ENCODE assay signal across 1 cellular context in the genomic region with DNA sequence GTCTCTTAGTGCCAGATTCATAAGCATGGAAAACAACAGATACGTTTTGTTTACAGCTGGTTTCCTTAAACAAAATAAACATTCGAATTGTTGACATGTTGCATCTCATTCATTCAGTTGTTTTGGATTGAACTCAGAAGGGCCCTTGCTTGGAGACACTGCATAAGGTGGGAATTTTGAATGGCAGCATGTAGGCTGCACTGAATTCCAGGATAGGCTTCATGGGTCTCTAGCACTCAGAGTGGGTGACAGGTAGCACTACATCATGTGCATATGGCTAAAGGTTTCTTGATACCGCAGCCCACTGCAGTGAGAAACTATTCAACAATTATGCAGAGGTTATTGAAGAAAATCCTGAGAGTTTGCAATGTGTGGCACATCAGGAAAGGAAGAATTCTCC.
TF ChIP-seq lines count a peak whose summit lies in the region.

No MANE protein-coding gene starts in this region.

TF ChIP-seq in HepG2, 621 proteins besides CTCF, POLR2A, EP300 and RAD21:
- TF ChIP-seq SRSF9 (IDR thresholded peaks at IDR 0.05; ENCODE audit: borderline replicate concordance, insufficient read depth, low read depth, low read length, poor library complexity, severe bottlenecking) (no peak), CEBPB (IDR thresholded peaks at IDR 0.05; ENCODE audit: borderline replicate concordance, low read depth, low read length) (no peak), ZNF282 (IDR thresholded peaks at IDR 0.05; ENCODE audit: partially characterized antibody) (no peak), SNAI1 (CRISPR knock-in tag; IDR thresholded peaks at IDR 0.05; ENCODE audit: borderline replicate concordance) (no peak), ZZZ3 (CRISPR knock-in tag; IDR thresholded peaks at IDR 0.05; ENCODE audit: borderline replicate concordance) (no peak), KLF9 (CRISPR knock-in tag; IDR thresholded peaks at IDR 0.05; ENCODE audit: low read depth) (no peak)
- TF ChIP-seq, protein P1, sequence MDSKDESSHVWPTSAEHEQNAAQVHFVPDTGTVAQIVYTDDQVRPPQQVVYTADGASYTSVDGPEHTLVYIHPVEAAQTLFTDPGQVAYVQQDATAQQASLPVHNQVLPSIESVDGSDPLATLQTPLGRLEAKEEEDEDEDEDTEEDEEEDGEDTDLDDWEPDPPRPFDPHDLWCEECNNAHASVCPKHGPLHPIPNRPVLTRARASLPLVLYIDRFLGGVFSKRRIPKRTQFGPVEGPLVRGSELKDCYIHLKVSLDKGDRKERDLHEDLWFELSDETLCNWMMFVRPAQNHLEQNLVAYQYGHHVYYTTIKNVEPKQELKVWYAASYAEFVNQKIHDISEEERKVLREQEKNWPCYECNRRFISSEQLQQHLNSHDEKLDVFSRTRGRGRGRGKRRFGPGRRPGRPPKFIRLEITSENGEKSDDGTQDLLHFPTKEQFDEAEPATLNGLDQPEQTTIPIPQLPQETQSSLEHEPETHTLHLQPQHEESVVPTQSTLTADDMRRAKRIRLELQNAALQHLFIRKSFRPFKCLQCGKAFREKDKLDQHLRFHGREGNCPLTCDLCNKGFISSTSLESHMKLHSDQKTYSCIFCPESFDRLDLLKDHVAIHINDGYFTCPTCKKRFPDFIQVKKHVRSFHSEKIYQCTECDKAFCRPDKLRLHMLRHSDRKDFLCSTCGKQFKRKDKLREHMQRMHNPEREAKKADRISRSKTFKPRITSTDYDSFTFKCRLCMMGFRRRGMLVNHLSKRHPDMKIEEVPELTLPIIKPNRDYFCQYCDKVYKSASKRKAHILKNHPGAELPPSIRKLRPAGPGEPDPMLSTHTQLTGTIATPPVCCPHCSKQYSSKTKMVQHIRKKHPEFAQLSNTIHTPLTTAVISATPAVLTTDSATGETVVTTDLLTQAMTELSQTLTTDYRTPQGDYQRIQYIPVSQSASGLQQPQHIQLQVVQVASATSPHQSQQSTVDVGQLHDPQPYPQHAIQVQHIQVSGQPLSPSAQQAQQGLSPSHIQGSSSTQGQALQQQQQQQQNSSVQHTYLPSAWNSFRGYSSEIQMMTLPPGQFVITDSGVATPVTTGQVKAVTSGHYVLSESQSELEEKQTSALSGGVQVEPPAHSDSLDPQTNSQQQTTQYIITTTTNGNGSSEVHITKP (CRISPR knock-in tag; IDR thresholded peaks at IDR 0.05; ENCODE audit: low read depth), result no peak
- TF ChIP-seq, protein P2, sequence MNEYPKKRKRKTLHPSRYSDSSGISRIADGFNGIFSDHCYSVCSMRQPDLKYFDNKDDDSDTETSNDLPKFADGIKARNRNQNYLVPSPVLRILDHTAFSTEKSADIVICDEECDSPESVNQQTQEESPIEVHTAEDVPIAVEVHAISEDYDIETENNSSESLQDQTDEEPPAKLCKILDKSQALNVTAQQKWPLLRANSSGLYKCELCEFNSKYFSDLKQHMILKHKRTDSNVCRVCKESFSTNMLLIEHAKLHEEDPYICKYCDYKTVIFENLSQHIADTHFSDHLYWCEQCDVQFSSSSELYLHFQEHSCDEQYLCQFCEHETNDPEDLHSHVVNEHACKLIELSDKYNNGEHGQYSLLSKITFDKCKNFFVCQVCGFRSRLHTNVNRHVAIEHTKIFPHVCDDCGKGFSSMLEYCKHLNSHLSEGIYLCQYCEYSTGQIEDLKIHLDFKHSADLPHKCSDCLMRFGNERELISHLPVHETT (CRISPR knock-in tag; conservative IDR thresholded peaks at IDR 0.05), result no peak
